Comparison of ENCODE assay signal across 21 cellular contexts in genomic region chr18:49669403-49669802, GRCh38.
DNase-seq lines count a peak whose midpoint lies in the region; ATAC-seq and TF ChIP-seq lines count a peak whose summit lies in the region.
"Had no signal": no experiment of that assay in that cellular context is flagged by ENCODE, and none has a peak within 500 bp of the region (broad histone marks: within the 10 kb centered on the region; RNA-seq: fewer than 3 reads in every experiment).

No MANE protein-coding gene starts in this region.

- no peaks in the 10 kb centered on the region for H3K9me3 Mint-ChIP-seq in neural progenitor cell
- H3K9me3 Mint-ChIP-seq: activated CD8-positive, alpha-beta T cell treated with anti-CD3 and anti-CD28 coated beads for 36 hours; activated naive CD4-positive, alpha-beta T cell treated with anti-CD3 and anti-CD28 coated beads for 36 hours; stimulated activated naive B cell treated with anti-CD40 and anti-IgM and Interleukin-4, amounts not matched to agents 10 μg/mL and 1 μg/mL and 100 μg/mL, for 72 hours had no signal

- H3K27me3 ChIP-seq in mammary epithelial cell (ENCODE audit: insufficient read depth, low read length) (peaks cover 5% of the 10 kb centered on the region), breast epithelium (no peaks in the 10 kb centered on the region), neural progenitor cell (peaks cover 9% of the 10 kb centered on the region)

- H3K36me3 ChIP-seq in mammary epithelial cell (ENCODE audit: insufficient read depth, low read length) (no peaks in the 10 kb centered on the region), breast epithelium (no peaks in the 10 kb centered on the region), neural progenitor cell (no peaks in the 10 kb centered on the region)

- no TSS peak for BruUV-seq in mammary epithelial cell (replicated peaks; lab: Mats Ljungman, UMichigan)

- H3K4me2 ChIP-seq in mammary epithelial cell (ENCODE audit: insufficient read depth, low read depth, low read length) (no peak overlapping the region), neural progenitor cell (peak overlapping the region; percentile 58)

- H3K79me2 ChIP-seq in mammary epithelial cell (ENCODE audit: insufficient read depth, low read length) = no peaks in the 10 kb centered on the region
- no peaks in the 10 kb centered on the region for H3K79me2 ChIP-seq in neural progenitor cell (ENCODE audit: low read depth)

- peaks cover 16% of the 10 kb centered on the region for H3F3A ChIP-seq in neural progenitor cell (ENCODE audit: low read depth)

- H3K9ac ChIP-seq in mammary epithelial cell (ENCODE audit: insufficient read depth, low read length) (no peak overlapping the region), neural progenitor cell (no peak overlapping the region)

- H3K4me1 ChIP-seq in mammary epithelial cell (ENCODE audit: insufficient read depth, low read length) = no peaks in the 10 kb centered on the region
- peaks cover 0 to 3% of the 10 kb centered on the region in 2 donors for H3K4me1 ChIP-seq in breast epithelium
- H3K4me1 ChIP-seq in neural progenitor cell = peaks cover 16% of the 10 kb centered on the region

- TF ChIP-seq POLR2A in breast epithelium (IDR thresholded peaks at IDR 0.05) (no peak), erythroblast (IDR thresholded peaks at IDR 0.05; ENCODE audit: low read length) (no peak)

- peaks cover 15% of the 10 kb centered on the region for H3K27me3 Mint-ChIP-seq in neural progenitor cell (ENCODE audit: insufficient read depth, low read depth)

- H3K4me3 ChIP-seq in mammary epithelial cell (replicated peaks in 1 of 3; ENCODE audit: insufficient read depth in 1 of 3, low read depth in 2 of 3, low read length in 3 of 3) (no peak overlapping the region), breast epithelium (no peak overlapping the region), epithelial cell of esophagus (ENCODE audit: low read length) (no peak overlapping the region), neural progenitor cell (no peak overlapping the region)
- H3K4me3 ChIP-seq: dorsolateral prefrontal cortex had no signal

- TF ChIP-seq CTCF in mammary epithelial cell (conservative IDR thresholded peaks at IDR 0.05 in 1 of 2, IDR thresholded peaks at IDR 0.05 in 1 of 2; ENCODE audit: extremely low read depth in 1 of 2, insufficient read depth in 1 of 2, low read depth in 1 of 2, low read length in 2 of 2) (no peak), breast epithelium (IDR thresholded peaks at IDR 0.05) (no peak), epithelial cell of esophagus (IDR thresholded peaks at IDR 0.05; ENCODE audit: insufficient read depth, low read depth, low read length, missing control alignments) (no peak), neural progenitor cell (IDR thresholded peaks at IDR 0.05) (no peak)

- H3K4me3 Mint-ChIP-seq in neural progenitor cell = no peak overlapping the region
- H3K4me3 Mint-ChIP-seq: activated CD4-positive, alpha-beta T cell treated with anti-CD3 and anti-CD28 coated beads for 36 hours; activated CD8-positive, alpha-beta T cell treated with anti-CD3 and anti-CD28 coated beads for 36 hours; activated naive CD4-positive, alpha-beta T cell treated with anti-CD3 and anti-CD28 coated beads for 36 hours; CD14-positive monocyte; naive thymus-derived CD4-positive, alpha-beta T cell; stimulated activated naive B cell treated with anti-CD40 and anti-IgM and Interleukin-4, amounts not matched to agents 10 μg/mL and 1 μg/mL and 100 μg/mL, for 72 hours had no signal

- H3K9me3 ChIP-seq in mammary epithelial cell (replicated peaks; ENCODE audit: insufficient read depth, low read length) (no peaks in the 10 kb centered on the region), breast epithelium (no peaks in the 10 kb centered on the region), neural progenitor cell (ENCODE audit: low read depth) (no peaks in the 10 kb centered on the region)

- in situ Hi-C loops in mammary epithelial cell (cut with MboI; ENCODE audit: low sequenced_read_pairs in 2 of 2) = no loop called here

- intact Hi-C loops in mammary epithelial cell (cut with micrococcal nuclease) = no loop called here
- intact Hi-C loops in breast epithelium (cut with DNase I; ENCODE audit: low total_unique reads) = no loop called here

- CTCF ChIA-PET in mammary epithelial cell (lab: Charles Lee; ENCODE audit: low non-redundant PET) = no interaction called here

- dilution Hi-C loops in mammary epithelial cell (cut with HindIII; ENCODE audit: low sequenced_read_pairs) = no loop called here

- no peaks in the 10 kb centered on the region for H4K20me1 ChIP-seq in mammary epithelial cell (ENCODE audit: insufficient read depth, low read length)
- peaks cover 7% of the 10 kb centered on the region for H4K20me1 ChIP-seq in neural progenitor cell (ENCODE audit: low read depth)

- H2AFZ ChIP-seq in mammary epithelial cell (ENCODE audit: low read depth, low read length) = no peak overlapping the region
- no peak overlapping the region for H2AFZ ChIP-seq in neural progenitor cell (replicated peaks)

- no peaks in the 10 kb centered on the region for H3K36me3 Mint-ChIP-seq in neural progenitor cell
- H3K36me3 Mint-ChIP-seq: CD14-positive monocyte; naive thymus-derived CD4-positive, alpha-beta T cell; stimulated activated naive B cell treated with anti-CD40 and anti-IgM and Interleukin-4, amounts not matched to agents 10 μg/mL and 1 μg/mL and 100 μg/mL, for 72 hours had no signal

- peaks cover 42% of the 10 kb centered on the region for H3K4me1 Mint-ChIP-seq in neural progenitor cell
- H3K4me1 Mint-ChIP-seq: activated CD4-positive, alpha-beta T cell treated with anti-CD3 and anti-CD28 coated beads for 36 hours; CD14-positive monocyte; naive thymus-derived CD4-positive, alpha-beta T cell; stimulated activated naive B cell treated with anti-CD40 and anti-IgM and Interleukin-4, amounts not matched to agents 10 μg/mL and 1 μg/mL and 100 μg/mL, for 72 hours had no signal

- H3K27ac ChIP-seq in mammary epithelial cell (ENCODE audit: insufficient read depth, low read depth, low read length) (no peak overlapping the region), breast epithelium (no peak overlapping the region), neural progenitor cell (no peak overlapping the region)
- H3K27ac ChIP-seq: dorsolateral prefrontal cortex, VCaP had no signal

- 78% methylated on average over 5 of the region's 5 CpGs for WGBS in mammary epithelial cell (ENCODE audit: low coverage, missing lambda C conversion rate)

- ATAC-seq in GM21528 (IDR thresholded peaks at IDR 0.05; ENCODE audit: low FRiP score, unreplicated experiment) = no peak
- ATAC-seq: activated CD4-positive, alpha-beta T cell treated with anti-CD3 and anti-CD28 coated beads for 36 hours; activated CD8-positive, alpha-beta T cell treated with anti-CD3 and anti-CD28 coated beads for 36 hours; naive thymus-derived CD4-positive, alpha-beta T cell; stimulated activated naive B cell treated with anti-CD40 and anti-IgM and Interleukin-4, amounts not matched to agents 10 μg/mL and 1 μg/mL and 100 μg/mL, for 72 hours had no signal

- DNase-seq in mammary epithelial cell = peak; percentile 72
- DNase-seq in breast epithelium (ENCODE audit: low spot score in 2 of 2) = no peak
- peak; percentile 94 for DNase-seq in epithelial cell of esophagus (ENCODE audit: low read depth)
- no peak for DNase-seq in neural progenitor cell (ENCODE audit: low spot score)
- DNase-seq in GM19240 (ENCODE audit: insufficient read length, low spot score) = no peak
- no peak for DNase-seq in DMS79 (lab: John Stamatoyannopoulos, UW)
- no peak for DNase-seq in erythroblast (lab: John Stamatoyannopoulos, UW)
- DNase-seq: activated CD4-positive, alpha-beta T cell treated with anti-CD3 and anti-CD28 coated beads for 36 hours; activated CD8-positive, alpha-beta memory T cell treated with anti-CD3 and anti-CD28 coated beads, Interleukin-2, amount 50 U/mL, for 48 hours; activated CD8-positive, alpha-beta T cell treated with anti-CD3 and anti-CD28 coated beads for 36 hours; activated naive CD4-positive, alpha-beta T cell treated with anti-CD3 and anti-CD28 coated beads for 36 hours; naive thymus-derived CD4-positive, alpha-beta T cell; NCI-H2029; SIG-M5; stimulated activated naive B cell treated with anti-CD40 and anti-IgM and Interleukin-4, amounts not matched to agents 10 μg/mL and 1 μg/mL and 100 μg/mL, for 72 hours; SW 1271; T-helper 9 cell had no signal

- peak overlapping the region; percentile 22 for H3K27ac Mint-ChIP-seq in neural progenitor cell
- H3K27ac Mint-ChIP-seq: activated CD4-positive, alpha-beta T cell treated with anti-CD3 and anti-CD28 coated beads for 36 hours; activated CD8-positive, alpha-beta T cell treated with anti-CD3 and anti-CD28 coated beads for 36 hours; activated naive CD4-positive, alpha-beta T cell treated with anti-CD3 and anti-CD28 coated beads for 36 hours; CD14-positive monocyte; naive thymus-derived CD4-positive, alpha-beta T cell; stimulated activated naive B cell treated with anti-CD40 and anti-IgM and Interleukin-4, amounts not matched to agents 10 μg/mL and 1 μg/mL and 100 μg/mL, for 72 hours had no signal

Comparison
In these comparisons a context has a peak if more than half of its experiments do, and no peak if none do; other contexts are left out.
1. DNase-seq: peak in mammary epithelial cell (single experiment) and epithelial cell of esophagus (single experiment); none in breast epithelium (0 of 2), neural progenitor cell (single experiment), GM19240 (single experiment), DMS79 (single experiment) and erythroblast (0 of 2).